1 cellular context compared by ENCODE assay signal in genomic region chr1:21924503-21925005, GRCh38.
TF ChIP-seq lines count a peak whose summit lies in the region.

No MANE protein-coding gene starts in this region.

TF ChIP-seq in endothelial cell of umbilical vein, 7 proteins besides CTCF, POLR2A, EP300 and RAD21:
- TF ChIP-seq FOS (IDR thresholded peaks at IDR 0.05; ENCODE audit: borderline replicate concordance, insufficient read depth, low read length) (peak; percentile 68), JUN (IDR thresholded peaks at IDR 0.05; ENCODE audit: borderline replicate concordance, insufficient read depth, insufficient read length, low read depth) (peak; percentile 77), EZH2 (IDR thresholded peaks at IDR 0.05; ENCODE audit: borderline replicate concordance, low read depth, low read length, severe bottlenecking) (no peak), POLR2AphosphoS5 (IDR thresholded peaks at IDR 0.05; ENCODE audit: insufficient read depth, low read depth, low read length) (peak; percentile 96), MYC (IDR thresholded peaks at IDR 0.05; ENCODE audit: low read depth, low read length) (peak; percentile 18), GATA2 (IDR thresholded peaks at IDR 0.05; ENCODE audit: insufficient read depth, insufficient read length, low read depth, low read length) (peak; percentile 45)
- TF ChIP-seq, protein P1, sequence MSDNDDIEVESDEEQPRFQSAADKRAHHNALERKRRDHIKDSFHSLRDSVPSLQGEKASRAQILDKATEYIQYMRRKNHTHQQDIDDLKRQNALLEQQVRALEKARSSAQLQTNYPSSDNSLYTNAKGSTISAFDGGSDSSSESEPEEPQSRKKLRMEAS (IDR thresholded peaks at IDR 0.05; ENCODE audit: insufficient read depth, insufficient read length), result peak; percentile 19
TF ChIP-seq in endothelial cell of umbilical vein: peak in this region for 6.
